In genomic region chr3:120417272-120417911, GRCh38 we compare ENCODE assay signal across 8 cellular contexts. TPM values are rescaled to one million over a fixed set of nuclear protein-coding genes. Genes with fewer than 3 reads are reported as not detected.
A peak's percentile ranks its signal among the peaks of the same experiment; 100 is the strongest.
DNase-seq lines count a peak whose midpoint lies in the region; ATAC-seq and TF ChIP-seq lines count a peak whose summit lies in the region.

No MANE protein-coding gene starts in this region.

- H3K27ac Mint-ChIP-seq in naive B cell, result peak overlapping the region in 4 of 6 donors; percentile 1 to 75 (median 15)
- peak overlapping the region; percentile 77 for H3K27ac Mint-ChIP-seq in stimulated activated effector memory CD8-positive, alpha-beta T cell treated with anti-CD3 and anti-CD28 coated beads, Interleukin-12 subunit alpha, Interleukin-12 subunit beta, amount 100 ng/mL, for 72 hours

- H3K9ac ChIP-seq in PC-3 (ENCODE audit: low read length), result peak overlapping the region; percentile 44

- H3K27me3 ChIP-seq in PC-3 (ENCODE audit: low read length) (no peaks in the 10 kb centered on the region), esophagus squamous epithelium (no peaks in the 10 kb centered on the region)

- WGBS in esophagus squamous epithelium, 2 donors, result 0 to 1% methylated on average over 9 of the region's 9 CpGs

- TF ChIP-seq CTCF in PC-3 (conservative IDR thresholded peaks at IDR 0.05; ENCODE audit: low read depth, low read length) (peak; percentile 97), esophagus squamous epithelium (IDR thresholded peaks at IDR 0.05) (peak; percentile 80 to 94 (median 90))

- peak overlapping the region; percentile 76 for H3K4me3 Mint-ChIP-seq in activated T-cell treated with anti-CD3 and anti-CD28 coated beads, Interleukin-2, amount 50 U/mL, for 4 hours
- H3K4me3 Mint-ChIP-seq in naive B cell, result peak overlapping the region; percentile 78 to 96 (median 91)
- H3K4me3 Mint-ChIP-seq in stimulated activated effector memory CD8-positive, alpha-beta T cell treated with anti-CD3 and anti-CD28 coated beads, Interleukin-12 subunit alpha, Interleukin-12 subunit beta, amount 100 ng/mL, for 72 hours, result peak overlapping the region; percentile 74

- H3K27me3 Mint-ChIP-seq in activated T-cell treated with anti-CD3 and anti-CD28 coated beads, Interleukin-2, amount 50 U/mL, for 4 hours (ENCODE audit: low read depth), result peaks cover 8% of the 10 kb centered on the region
- H3K27me3 Mint-ChIP-seq in naive B cell, result peaks cover 0 to 9% (median 7%) of the 10 kb centered on the region in 3 donors

- CTCF ChIA-PET in PC-3 (lab: Charles Lee), result interaction anchor here (0.5 to 2.9 kb wide), 20 partner anchors 18 to 1933 kb away, joined by 3 to 67 read pairs (median 6); partner anchors contain the start of genes FSTL1, LRRC58 and NDUFB4

- no TSS peak for BruUV-seq in PC-3 (replicated peaks; lab: Mats Ljungman, UMichigan)

- H3K4me2 ChIP-seq in PC-3 (ENCODE audit: low read length), result peak overlapping the region; percentile 81

- peak overlapping the region; percentile 81 for H2AFZ ChIP-seq in PC-3 (ENCODE audit: low read length)

- peak overlapping the region; percentile 56 for H3K27ac ChIP-seq in PC-3 (ENCODE audit: low read length)
- H3K27ac ChIP-seq in esophagus squamous epithelium, result peak overlapping the region; percentile 51 to 80 (median 73)

- peak; percentile 77 for TF ChIP-seq RAD21 in Ishikawa (IDR thresholded peaks at IDR 0.05; ENCODE audit: low read depth)

- POLR2A ChIA-PET in PC-3 (lab: Charles Lee; ENCODE audit: unreplicated experiment), result interaction anchor here (0.6 to 0.9 kb wide), 3 partner anchors 58 to 142 kb away, joined by 3 to 5 read pairs (median 4); no protein-coding TSS in a partner anchor

- no peaks in the 10 kb centered on the region for H3K79me2 ChIP-seq in PC-3 (ENCODE audit: low read length)

- H3K36me3 Mint-ChIP-seq in activated T-cell treated with anti-CD3 and anti-CD28 coated beads, Interleukin-2, amount 50 U/mL, for 4 hours (ENCODE audit: insufficient read depth), result no peaks in the 10 kb centered on the region
- H3K36me3 Mint-ChIP-seq in naive B cell, result no peaks in the 10 kb centered on the region
- H3K36me3 Mint-ChIP-seq in stimulated activated effector memory CD8-positive, alpha-beta T cell treated with anti-CD3 and anti-CD28 coated beads, Interleukin-12 subunit alpha, Interleukin-12 subunit beta, amount 100 ng/mL, for 72 hours, result no peaks in the 10 kb centered on the region

- H4K20me1 ChIP-seq in PC-3 (ENCODE audit: low read length), result no peaks in the 10 kb centered on the region

- no peaks in the 10 kb centered on the region for H3K9me3 ChIP-seq in PC-3 (ENCODE audit: low read length)
- H3K9me3 ChIP-seq in esophagus squamous epithelium, result no peaks in the 10 kb centered on the region

- no peak for TF ChIP-seq POLR2A in esophagus squamous epithelium (IDR thresholded peaks at IDR 0.05)

- H3K36me3 ChIP-seq in PC-3 (ENCODE audit: low read depth, low read length) (peaks cover 25% of the 10 kb centered on the region; the same call in 1 of the 2 replicates), esophagus squamous epithelium (peaks cover 0 to 1% (median 0%) of the 10 kb centered on the region in 3 donors)

- intact Hi-C loops in PC-3 (cut with micrococcal nuclease), result loop anchor here (1.0 to 5.0 kb wide), 6 partner anchors 31 to 380 kb away; partner anchors contain the start of genes GTF2E1, LRRC58, NDUFB4 and RABL3
- intact Hi-C loops in esophagus squamous epithelium (cut with DNase I), result loop anchor here (10.0 kb wide), 1 partner anchor 173 kb away; no protein-coding TSS in a partner anchor

- H3K4me3 ChIP-seq in PC-3 (ENCODE audit: low read length) (peak overlapping the region; percentile 57), esophagus squamous epithelium (peak overlapping the region; percentile 7 to 52 (median 34))

- peak; percentile 99 for ATAC-seq in GM21619 (IDR thresholded peaks at IDR 0.05; ENCODE audit: unreplicated experiment)
- ATAC-seq in PC-3, result peak; percentile 84
- ATAC-seq in activated T-cell treated with anti-CD3 and anti-CD28 coated beads, Interleukin-2, amount 50 U/mL, for 4 hours, result peak; percentile 99
- peak; percentile 97 to 98 for ATAC-seq in naive B cell (ENCODE audit: low read depth in 2 of 2)
- peak; percentile 97 for ATAC-seq in stimulated activated effector memory CD8-positive, alpha-beta T cell treated with anti-CD3 and anti-CD28 coated beads, Interleukin-12 subunit alpha, Interleukin-12 subunit beta, amount 100 ng/mL, for 72 hours

- H3K9me2 ChIP-seq in PC-3 (replicated peaks; ENCODE audit: low read length), result no peaks in the 10 kb centered on the region

- H3F3A ChIP-seq in PC-3 (ENCODE audit: low read length, unreplicated experiment), result no peaks in the 10 kb centered on the region

- peak; percentile 91 for DNase-seq in DMS153 treated with DMSO at 0.1 percent for 48 hours (lab: John Stamatoyannopoulos, UW; ENCODE audit: unreplicated experiment)
- peak; percentile 99 for DNase-seq in PC-3
- DNase-seq in activated T-cell treated with anti-CD3 and anti-CD28 coated beads, Interleukin-2, amount 50 U/mL, for 4 hours, result peak; percentile 76
- peak; percentile 43 for DNase-seq in esophagus squamous epithelium (lab: John Stamatoyannopoulos, UW)
- DNase-seq in naive B cell, result peak; percentile 82
- DNase-seq in stimulated activated effector memory CD8-positive, alpha-beta T cell treated with anti-CD3 and anti-CD28 coated beads, Interleukin-12 subunit alpha, Interleukin-12 subunit beta, amount 100 ng/mL, for 72 hours (ENCODE audit: low spot score in 2 of 2), result peak; percentile 67 to 90

- 0 out of 2 replicates have a peak, but pooled peaks have one; percentile 31 for TF ChIP-seq EP300 in Ishikawa (IDR thresholded peaks at IDR 0.05; ENCODE audit: borderline replicate concordance)

- H3K9me3 Mint-ChIP-seq in activated T-cell treated with anti-CD3 and anti-CD28 coated beads, Interleukin-2, amount 50 U/mL, for 4 hours, result no peaks in the 10 kb centered on the region
- H3K9me3 Mint-ChIP-seq in naive B cell, result no peaks in the 10 kb centered on the region
- no peaks in the 10 kb centered on the region for H3K9me3 Mint-ChIP-seq in stimulated activated effector memory CD8-positive, alpha-beta T cell treated with anti-CD3 and anti-CD28 coated beads, Interleukin-12 subunit alpha, Interleukin-12 subunit beta, amount 100 ng/mL, for 72 hours

- H3K4me1 ChIP-seq in PC-3 (ENCODE audit: insufficient read depth, low read length), result peaks cover 24% of the 10 kb centered on the region
- H3K4me1 ChIP-seq in esophagus squamous epithelium, result peaks cover 21 to 63% (median 29%) of the 10 kb centered on the region in 3 donors

- peaks cover 13% of the 10 kb centered on the region for H3K4me1 Mint-ChIP-seq in activated T-cell treated with anti-CD3 and anti-CD28 coated beads, Interleukin-2, amount 50 U/mL, for 4 hours (ENCODE audit: low read depth)
- H3K4me1 Mint-ChIP-seq in naive B cell, result peaks cover 19 to 24% (median 22%) of the 10 kb centered on the region in 3 donors
- H3K4me1 Mint-ChIP-seq in stimulated activated effector memory CD8-positive, alpha-beta T cell treated with anti-CD3 and anti-CD28 coated beads, Interleukin-12 subunit alpha, Interleukin-12 subunit beta, amount 100 ng/mL, for 72 hours, result peaks cover 24% of the 10 kb centered on the region

TF ChIP-seq in Ishikawa, 13 proteins besides CTCF, POLR2A, EP300 and RAD21 (continues in another document):
- TF ChIP-seq USF1 (IDR thresholded peaks at IDR 0.05) (no peak), CEBPB (IDR thresholded peaks at IDR 0.05) (no peak), MAX (IDR thresholded peaks at IDR 0.05) (peak; percentile 62; the same call in 1 of the 2 replicates), FOXM1 (IDR thresholded peaks at IDR 0.05; ENCODE audit: borderline replicate concordance, low read depth) (peak; percentile 96), REST (IDR thresholded peaks at IDR 0.05; ENCODE audit: low read depth) (no peak), ZBTB7A (IDR thresholded peaks at IDR 0.05; ENCODE audit: low read depth) (no peak), EGR1 (IDR thresholded peaks at IDR 0.05) (no peak), TEAD4 (IDR thresholded peaks at IDR 0.05) (no peak), TAF1 (IDR thresholded peaks at IDR 0.05; ENCODE audit: low read depth) (no peak)

RNA-seq across cellular contexts. Expression of gene FSTL1, which starts 33.4 kb away (rescaled TPM):
- total RNA-seq in PC-3 (2014; rRNA removed), result 178 and 185 TPM in 2 replicates
- 1 to 10 TPM in 1 of 3 donors, under 1 TPM in 2; 0.58 to 1.2 (median 0.91) TPM for total RNA-seq in activated T-cell treated with anti-CD3 and anti-CD28 coated beads, Interleukin-2, amount 50 U/mL, for 4 hours
- 100 to 1,000 TPM in 2 of 4 donors, 10 to 100 TPM in 1, 1 to 10 TPM in 1; 9.4 to 258 (median 70.7) TPM for total RNA-seq in esophagus squamous epithelium
- polyA plus RNA-seq in naive B cell (ENCODE audit: low read depth in 6 of 6), result 1 to 10 TPM in 1 of 6 donors, under 1 TPM in 2, not detected in 3; 0.29 to 1.3 (median 0.92) TPM

Comparison
In these comparisons a context has a peak if more than half of its experiments do, and no peak if none do; other contexts are left out.
1. Peak in every context shown above with its lines: DNase-seq, ATAC-seq, H3K4me3 ChIP-seq and H3K27ac ChIP-seq.
2. DNase-seq: peak in every context shown above with its lines; median percentile 99 in PC-3; 91 in DMS153 treated with DMSO at 0.1 percent for 48 hours; 82 in naive B cell; 78 in stimulated activated effector memory CD8-positive, alpha-beta T cell treated with anti-CD3 and anti-CD28 coated beads, Interleukin-12 subunit alpha, Interleukin-12 subunit beta, amount 100 ng/mL, for 72 hours; 76 in activated T-cell treated with anti-CD3 and anti-CD28 coated beads, Interleukin-2, amount 50 U/mL, for 4 hours; 43 in esophagus squamous epithelium.
3. RNA of gene FSTL1, which starts 33.4 kb away (total RNA-seq): 178 to 185 TPM in PC-3 and 9.4 to 258 TPM in esophagus squamous epithelium; 0.58 to 1.2 TPM in activated T-cell treated with anti-CD3 and anti-CD28 coated beads, Interleukin-2, amount 50 U/mL, for 4 hours; every median in the first group is over 4 times any median in the second.